ENCODE assay signal across 1 cellular context in genomic region chr6:16216501-16217155, GRCh38.
TF ChIP-seq lines count a peak whose summit lies in the region.

No MANE protein-coding gene starts in this region.

TF ChIP-seq in K562, 482 proteins besides CTCF, POLR2A, EP300 and RAD21 (continued from another document):
- TF ChIP-seq HOMEZ (CRISPR knock-in tag; IDR thresholded peaks at IDR 0.05) = no peak
